Comparison of ENCODE assay signal across 17 cellular contexts in genomic region chrX:114049063-114049462, GRCh38.
DNase-seq lines count a peak whose midpoint lies in the region; ATAC-seq, FAIRE-seq and TF ChIP-seq lines count a peak whose summit lies in the region.
"Had no signal": no experiment of that assay in that cellular context is flagged by ENCODE, and none has a peak within 500 bp of the region (broad histone marks: within the 10 kb centered on the region; RNA-seq: fewer than 3 reads in every experiment).

No MANE protein-coding gene starts in this region.

- TF ChIP-seq EP300 in K562 (IDR thresholded peaks at IDR 0.05; ENCODE audit: low read length) = 0 out of 2 replicates have a peak, but pooled peaks have one; percentile 11

- H3K9me1 ChIP-seq in K562 (ENCODE audit: control insufficient read depth, insufficient read depth, low read length) = no peaks in the 10 kb centered on the region

- no peaks in the 10 kb centered on the region for H3K4me1 ChIP-seq in mammary epithelial cell (ENCODE audit: insufficient read depth, low read length)
- peaks cover 0 to 18% of the 10 kb centered on the region in 2 experiments; a peak in 3 of 5 replicates for H3K4me1 ChIP-seq in K562 (replicated peaks in 1 of 2; ENCODE audit: control insufficient read depth in 2 of 2, insufficient read depth in 2 of 2, low read length in 2 of 2)
- peaks cover 19% of the 10 kb centered on the region for H3K4me1 ChIP-seq in iPS-15b (ENCODE audit: control insufficient read depth, insufficient read depth, low read length)
- H3K4me1 ChIP-seq: BLaER1 had no signal

- peaks cover 3% of the 10 kb centered on the region for H3K27me3 ChIP-seq in mammary epithelial cell (ENCODE audit: insufficient read depth, low read length)
- H3K27me3 ChIP-seq in K562 (ENCODE audit: control insufficient read depth in 2 of 2, insufficient read depth in 2 of 2, low read length in 2 of 2) = no peaks in the 10 kb centered on the region
- no peaks in the 10 kb centered on the region for H3K27me3 ChIP-seq in iPS-15b (ENCODE audit: control insufficient read depth, insufficient read depth, low read length)

- no peak overlapping the region for H3K27ac ChIP-seq in mammary epithelial cell (ENCODE audit: insufficient read depth, low read depth, low read length)
- peak overlapping the region; percentile 56; the same call in 2 of the 3 replicates for H3K27ac ChIP-seq in K562 (ENCODE audit: extremely low read depth, low read depth, low read length)
- H3K27ac ChIP-seq: 22Rv1, BLaER1 had no signal

- no peak overlapping the region for H3K4me2 ChIP-seq in mammary epithelial cell (ENCODE audit: insufficient read depth, low read depth, low read length)
- no peak overlapping the region; the same call in 1 of the 2 replicates for H3K4me2 ChIP-seq in K562 (ENCODE audit: insufficient read depth, low read length)
- H3K4me2 ChIP-seq: BLaER1 had no signal

- no peak overlapping the region for H2AFZ ChIP-seq in mammary epithelial cell (ENCODE audit: low read depth, low read length)
- H2AFZ ChIP-seq in K562 (ENCODE audit: low read depth, low read length) = no peak overlapping the region

- TF ChIP-seq RAD21 in K562 (CRISPR knock-in tag; conservative IDR thresholded peaks at IDR 0.05 in 1 of 2, IDR thresholded peaks at IDR 0.05 in 1 of 2) = no peak

- no peaks in the 10 kb centered on the region for H3K9me3 Mint-ChIP-seq in MCF 10A (ENCODE audit: unreplicated experiment)
- no peaks in the 10 kb centered on the region for H3K9me3 Mint-ChIP-seq in activated CD8-positive, alpha-beta T cell treated with anti-CD3 and anti-CD28 coated beads for 36 hours
- H3K9me3 Mint-ChIP-seq: HFFc6 had no signal

- peak; percentile 19 for DNase-seq in MCF 10A (ENCODE audit: unreplicated experiment)
- DNase-seq in mammary epithelial cell = no peak
- DNase-seq in K562 (ENCODE audit: extremely low read depth in 1 of 4, low spot score in 3 of 4) = peak in 2 of 4 experiments; percentile 15 to 39
- no peak for DNase-seq in NOMO-1 treated with DMSO at 0.1 percent for 48 hours (lab: John Stamatoyannopoulos, UW; ENCODE audit: unreplicated experiment)
- DNase-seq in activated CD4-positive, alpha-beta T cell treated with anti-CD3 and anti-CD28 coated beads for 4 hours = no peak
- DNase-seq in activated CD8-positive, alpha-beta T cell treated with anti-CD3 and anti-CD28 coated beads for 36 hours = no peak
- DNase-seq: AML-193, Calu3, DMS 273 treated with DMSO at 0.1 percent for 48 hours, GOT3, HCEC 1CT, HFFc6 had no signal

- POLR2A ChIA-PET in MCF 10A (lab: Yijun Ruan, JAX) = no interaction called here
- POLR2A ChIA-PET in K562 (lab: Yijun Ruan, JAX) = interaction anchor here (2.5 kb wide), 2 partner anchors 8 to 10 kb away, joined by 11 to 12 read pairs; no protein-coding TSS in a partner anchor
- POLR2A ChIA-PET in activated CD8-positive, alpha-beta T cell treated with anti-CD3 and anti-CD28 coated beads for 36 hours (lab: Charles Lee) = no interaction called here

- H3K36me3 ChIP-seq in mammary epithelial cell (ENCODE audit: insufficient read depth, low read length) (no peaks in the 10 kb centered on the region), K562 (ENCODE audit: control insufficient read depth, insufficient read depth, low read length) (peaks cover 37% of the 10 kb centered on the region), iPS-15b (ENCODE audit: control insufficient read depth, insufficient read depth, low read length) (peaks cover 13% of the 10 kb centered on the region)
- H3K36me3 ChIP-seq: BLaER1 had no signal

- H3K4me3 ChIP-seq in mammary epithelial cell (replicated peaks in 1 of 3; ENCODE audit: insufficient read depth in 1 of 3, low read depth in 2 of 3, low read length in 3 of 3) = no peak overlapping the region
- H3K4me3 ChIP-seq in K562 = no peak overlapping the region
- H3K4me3 ChIP-seq in iPS-15b (ENCODE audit: low read depth, low read length) = peak overlapping the region; percentile 19
- H3K4me3 ChIP-seq: BLaER1 had no signal

- H3K79me2 ChIP-seq in mammary epithelial cell (ENCODE audit: insufficient read depth, low read length) (no peaks in the 10 kb centered on the region), K562 (ENCODE audit: control insufficient read depth, insufficient read depth, low read length) (peaks cover 71% of the 10 kb centered on the region)

- no peak overlapping the region for H3K27ac Mint-ChIP-seq in MCF 10A (ENCODE audit: low read depth, unreplicated experiment)
- H3K27ac Mint-ChIP-seq in activated CD8-positive, alpha-beta T cell treated with anti-CD3 and anti-CD28 coated beads for 36 hours = no peak overlapping the region
- H3K27ac Mint-ChIP-seq: HFFc6 had no signal

- peaks cover 24% of the 10 kb centered on the region for H3K27me3 Mint-ChIP-seq in MCF 10A (ENCODE audit: insufficient read depth, unreplicated experiment)
- H3K27me3 Mint-ChIP-seq in activated CD8-positive, alpha-beta T cell treated with anti-CD3 and anti-CD28 coated beads for 36 hours = no peaks in the 10 kb centered on the region

- dilution Hi-C loops in mammary epithelial cell (cut with HindIII; ENCODE audit: low sequenced_read_pairs) = no loop called here

- H3K9ac ChIP-seq in mammary epithelial cell (ENCODE audit: insufficient read depth, low read length) (no peak overlapping the region), K562 (ENCODE audit: insufficient read depth in 1 of 2, low read depth in 2 of 2, low read length in 2 of 2) (peak overlapping the region in 1 of 2 experiments; percentile 25; a peak in 1 of 4 replicates), iPS-15b (ENCODE audit: low read depth, low read length) (no peak overlapping the region)
- H3K9ac ChIP-seq: BLaER1 had no signal

- in situ Hi-C loops in mammary epithelial cell (cut with MboI; ENCODE audit: low sequenced_read_pairs in 2 of 2) = no loop called here
- in situ Hi-C loops in K562 (cut with MboI) = no loop called here

- no peaks in the 10 kb centered on the region for H3K4me1 Mint-ChIP-seq in MCF 10A (ENCODE audit: insufficient read depth, unreplicated experiment)
- no peaks in the 10 kb centered on the region for H3K4me1 Mint-ChIP-seq in activated CD8-positive, alpha-beta T cell treated with anti-CD3 and anti-CD28 coated beads for 36 hours (ENCODE audit: low read depth)

- 70% methylated on average over 3 of the region's 3 CpGs for WGBS in mammary epithelial cell (ENCODE audit: low coverage, missing lambda C conversion rate)
- 8% methylated on average over 3 of the region's 3 CpGs for WGBS in K562 (ENCODE audit: insufficient coverage, low coverage, missing lambda C conversion rate)

- H4K20me1 ChIP-seq in mammary epithelial cell (ENCODE audit: insufficient read depth, low read length) = no peaks in the 10 kb centered on the region
- H4K20me1 ChIP-seq in K562 (replicated peaks; ENCODE audit: control insufficient read depth, insufficient read depth, low read length) = no peaks in the 10 kb centered on the region
- H4K20me1 ChIP-seq: BLaER1 had no signal

- H3K36me3 Mint-ChIP-seq in MCF 10A (ENCODE audit: insufficient read depth, unreplicated experiment) = peaks cover 5% of the 10 kb centered on the region
- H3K36me3 Mint-ChIP-seq in activated CD8-positive, alpha-beta T cell treated with anti-CD3 and anti-CD28 coated beads for 36 hours (ENCODE audit: low read depth) = no peaks in the 10 kb centered on the region

- intact Hi-C loops in MCF 10A (cut with micrococcal nuclease) = no loop called here
- intact Hi-C loops in mammary epithelial cell (cut with micrococcal nuclease) = no loop called here
- intact Hi-C loops in K562 (cut with micrococcal nuclease) = no loop called here
- intact Hi-C loops in activated CD8-positive, alpha-beta T cell treated with anti-CD3 and anti-CD28 coated beads for 36 hours (cut with micrococcal nuclease) = no loop called here

- BruUV-seq in MCF 10A (replicated peaks; lab: Mats Ljungman, UMichigan) (no TSS peak), mammary epithelial cell (replicated peaks; lab: Mats Ljungman, UMichigan) (no TSS peak), K562 (replicated peaks; lab: Mats Ljungman, UMichigan) (no TSS peak)

- FAIRE-seq in K562 (lab: Jason Lieb, UNC) = no peak
- FAIRE-seq: HTR-8/SVneo had no signal

- CTCF ChIA-PET in MCF 10A (lab: Yijun Ruan, JAX) (no interaction called here), mammary epithelial cell (lab: Charles Lee; ENCODE audit: low non-redundant PET) (no interaction called here), K562 (lab: Yijun Ruan, JAX; ENCODE audit: low intra/inter-chr PET ratio) (no interaction called here)
- CTCF ChIA-PET in activated CD8-positive, alpha-beta T cell treated with anti-CD3 and anti-CD28 coated beads for 36 hours (lab: Charles Lee) = no interaction called here

- TF ChIP-seq CTCF in MCF 10A (IDR thresholded peaks at IDR 0.05; ENCODE audit: unreplicated experiment) (no peak), mammary epithelial cell (conservative IDR thresholded peaks at IDR 0.05 in 1 of 2, IDR thresholded peaks at IDR 0.05 in 1 of 2; ENCODE audit: extremely low read depth in 1 of 2, insufficient read depth in 1 of 2, low read depth in 1 of 2, low read length in 2 of 2) (no peak), K562 (IDR thresholded peaks at IDR 0.05 in 2 of 3, conservative IDR thresholded peaks at IDR 0.05 in 1 of 3; ENCODE audit: insufficient read depth in 2 of 3, low read depth in 1 of 3, low read length in 3 of 3) (no peak)
- no peak for TF ChIP-seq CTCF in activated CD8-positive, alpha-beta T cell treated with anti-CD3 and anti-CD28 coated beads for 36 hours (IDR thresholded peaks at IDR 0.05)

- no peak for TF ChIP-seq POLR2A in K562 (conservative IDR thresholded peaks at IDR 0.05)

- no peaks in the 10 kb centered on the region for H3K9me3 ChIP-seq in mammary epithelial cell (replicated peaks; ENCODE audit: insufficient read depth, low read length)
- no peaks in the 10 kb centered on the region for H3K9me3 ChIP-seq in K562 (replicated peaks; ENCODE audit: control insufficient read depth, insufficient read depth, low read depth, low read length)
- H3K9me3 ChIP-seq in iPS-15b (ENCODE audit: control insufficient read depth, insufficient read depth, low read length) = no peaks in the 10 kb centered on the region
- H3K9me3 ChIP-seq: BLaER1 had no signal

- ATAC-seq in K562 (peak; percentile 29; the same call in 1 of the 3 replicates), GM19328 (IDR thresholded peaks at IDR 0.05; ENCODE audit: unreplicated experiment) (no peak)
- no peak for ATAC-seq in activated CD8-positive, alpha-beta T cell treated with anti-CD3 and anti-CD28 coated beads for 36 hours

- no peak overlapping the region for H3K4me3 Mint-ChIP-seq in MCF 10A (ENCODE audit: unreplicated experiment)
- no peak overlapping the region for H3K4me3 Mint-ChIP-seq in activated CD8-positive, alpha-beta T cell treated with anti-CD3 and anti-CD28 coated beads for 36 hours
- H3K4me3 Mint-ChIP-seq: HFFc6 had no signal

TF ChIP-seq in K562, 482 proteins besides CTCF, POLR2A, EP300 and RAD21 (continues in another document):
- 0 out of 2 replicates have a peak, but pooled peaks have one; percentile 19 for TF ChIP-seq SMARCC2 (IDR thresholded peaks at IDR 0.05; ENCODE audit: low read depth)
- 0 out of 2 replicates have a peak, but pooled peaks have one; percentile 51 for TF ChIP-seq KLF10 (CRISPR knock-in tag; IDR thresholded peaks at IDR 0.05)
- TF ChIP-seq HNRNPUL1 (IDR thresholded peaks at IDR 0.05; ENCODE audit: low read length) = no peak
